Comparison of ENCODE assay signal across 17 cellular contexts in genomic region chr2:44348385-44348784, GRCh38. TPM values are rescaled to one million over a fixed set of nuclear protein-coding genes. Genes with fewer than 3 reads are reported as not detected.
DNase-seq lines count a peak whose midpoint lies in the region; ATAC-seq and TF ChIP-seq lines count a peak whose summit lies in the region.
"Had no signal": no experiment of that assay in that cellular context is flagged by ENCODE, and none has a peak within 500 bp of the region (broad histone marks: within the 10 kb centered on the region; RNA-seq: fewer than 3 reads in every experiment).

No MANE protein-coding gene starts in this region.

- no peak overlapping the region for H2AFZ ChIP-seq in IMR-90 (replicated peaks; ENCODE audit: low read length, poor library complexity)

- peak overlapping the region; percentile 73 for H3K4me2 ChIP-seq in IMR-90 (ENCODE audit: low read depth, low read length)

- no CpG with 5 or more reads among the region's 2 CpGs for WGBS in IMR-90 (ENCODE audit: extremely low coverage in 2 of 2, insufficient read length in 1 of 2), 2 experiments
- WGBS in right cardiac atrium = 46% methylated on average over 2 of the region's 2 CpGs

- no peak overlapping the region for H2AK9ac ChIP-seq in IMR-90 (replicated peaks; ENCODE audit: low read depth, low read length, poor library complexity)

- DNase-seq in IMR-90 (peak; percentile 85), choroid plexus epithelial cell (ENCODE audit: low read depth) (peak; percentile 65), right cardiac atrium (peak in 2 of 3 donors; percentile 39 to 65), islet precursor cell (no peak), G401 (ENCODE audit: low spot score) (no peak), GM13977 (ENCODE audit: low spot score) (no peak), GF-D8 (lab: John Stamatoyannopoulos, UW) (no peak)
- DNase-seq: activated CD4-positive, CD25-positive, alpha-beta regulatory T cell treated with anti-CD3 and anti-CD28 coated beads, Interleukin-2, amount 50 U/mL, for 72 hours; activated naive CD8-positive, alpha-beta T cell treated with anti-CD3 and anti-CD28 coated beads, Interleukin-2, amount 10 ng/mL, durations not matched to agents 7 days and 5 days; colonic mucosa; erythroblast; MV-4-11; RPMI8226; T-helper 17 cell had no signal

- intact Hi-C loops in IMR-90 (cut with micrococcal nuclease) = no loop called here
- intact Hi-C loops in right cardiac atrium (cut with DNase I) = no loop called here

- H3K27ac ChIP-seq in IMR-90 (ENCODE audit: insufficient read depth, low read length) (peak overlapping the region; percentile 83; the same call in 1 of the 2 replicates), right cardiac atrium (ENCODE audit: low read length) (no peak overlapping the region), subcutaneous abdominal adipose tissue (ENCODE audit: low read depth, low read length) (peak overlapping the region; percentile 63)
- H3K27ac ChIP-seq: C4-2B, colonic mucosa had no signal

- no peak overlapping the region for H3K18ac ChIP-seq in IMR-90 (ENCODE audit: low read depth, low read length)

- H2BK15ac ChIP-seq in IMR-90 (ENCODE audit: low read depth, low read length) = no peak overlapping the region

- H3K9me3 ChIP-seq in IMR-90 (ENCODE audit: control insufficient read depth, insufficient read depth, low read length) = no peaks in the 10 kb centered on the region
- no peaks in the 10 kb centered on the region for H3K9me3 ChIP-seq in right cardiac atrium (ENCODE audit: control insufficient read depth, low read length)
- no peaks in the 10 kb centered on the region for H3K9me3 ChIP-seq in subcutaneous abdominal adipose tissue (ENCODE audit: control insufficient read depth in 5 of 5, low read length in 5 of 5)
- H3K9me3 ChIP-seq: colonic mucosa had no signal

- H3K56ac ChIP-seq in IMR-90 (ENCODE audit: extremely low read depth, insufficient read depth, low read length) = no peak overlapping the region

- H4K20me1 ChIP-seq in IMR-90 (ENCODE audit: insufficient read depth, low read length) = peaks cover 3% of the 10 kb centered on the region; the same call in 1 of the 2 replicates

- no peak for TF ChIP-seq POLR2A in IMR-90 (IDR thresholded peaks at IDR 0.05; ENCODE audit: low read depth, low read length)

- H3K9ac ChIP-seq in IMR-90 (ENCODE audit: low read depth, low read length) (no peak overlapping the region), subcutaneous abdominal adipose tissue (ENCODE audit: low read length in 5 of 5) (peak overlapping the region in 1 of 5 donors; percentile 5)

- no peak overlapping the region for H4K91ac ChIP-seq in IMR-90 (ENCODE audit: insufficient read depth, low read depth, low read length)

- H2BK20ac ChIP-seq in IMR-90 (ENCODE audit: low read depth, low read length) = no peak overlapping the region

- no peak overlapping the region for H2BK120ac ChIP-seq in IMR-90 (ENCODE audit: low read depth, low read length)

- no peak overlapping the region for H3K23ac ChIP-seq in IMR-90 (ENCODE audit: low read depth, low read length)

- POLR2A ChIA-PET in IMR-90 (lab: Charles Lee; ENCODE audit: unreplicated experiment) = interaction anchor here (1.3 kb wide), 1 partner anchor 13 kb away, joined by 5 read pairs; the partner anchor contains the start of genes CAMKMT and PREPL

- TF ChIP-seq CTCF in IMR-90 (conservative IDR thresholded peaks at IDR 0.05; ENCODE audit: low read depth, low read length) (no peak), choroid plexus epithelial cell (conservative IDR thresholded peaks at IDR 0.05; ENCODE audit: low read depth, low read length) (no peak), GM13977 (IDR thresholded peaks at IDR 0.05; ENCODE audit: extremely low read depth, insufficient read depth, missing control alignments) (no peak)

- H4K5ac ChIP-seq in IMR-90 (ENCODE audit: low read depth, low read length) = no peak overlapping the region

- H3K27me3 ChIP-seq in IMR-90 (ENCODE audit: control insufficient read depth, insufficient read depth, low read length) (no peaks in the 10 kb centered on the region), right cardiac atrium (ENCODE audit: control insufficient read depth, insufficient read depth) (no peaks in the 10 kb centered on the region), subcutaneous abdominal adipose tissue (ENCODE audit: control insufficient read depth in 5 of 5, insufficient read depth in 4 of 5, low read length in 5 of 5) (no peaks in the 10 kb centered on the region)
- H3K27me3 ChIP-seq: colonic mucosa had no signal

- H3K79me1 ChIP-seq in IMR-90 (ENCODE audit: low read depth in 1 of 2, low read length in 2 of 2) = peaks cover 14 to 22% of the 10 kb centered on the region in 2 experiments; a peak in 3 of 4 replicates

- H2AK5ac ChIP-seq in IMR-90 (ENCODE audit: low read depth, low read length) = no peak overlapping the region

- BruUV-seq in IMR-90 (replicated peaks; lab: Mats Ljungman, UMichigan) = no TSS peak

- dilution Hi-C loops in IMR-90 (cut with HindIII; ENCODE audit: low sequenced_read_pairs, unreplicated experiment) = no loop called here

- CTCF ChIA-PET in IMR-90 (lab: Yijun Ruan, JAX) = interaction anchor here (1.2 kb wide), 1 partner anchor 11 kb away, joined by 3 read pairs; no protein-coding TSS in a partner anchor

- in situ Hi-C loops in IMR-90 (cut with MboI; ENCODE audit: low sequenced_read_pairs) = no loop called here
- in situ Hi-C loops in G401 (cut with HindIII; ENCODE audit: low sequenced_read_pairs) = no loop called here
- in situ Hi-C loops in GM13977 (cut with MboI; ENCODE audit: low pct_unique_long_range_greater_than_20kb, low sequenced_read_pairs, unreplicated experiment) = no loop called here

- no peak for TF ChIP-seq RAD21 in IMR-90 (IDR thresholded peaks at IDR 0.05; ENCODE audit: low read length)

- ATAC-seq in IMR-90 (ENCODE audit: low read depth) = peak; percentile 77
- ATAC-seq in right cardiac atrium = peak; percentile 85 to 91
- ATAC-seq: GM12878, T-helper 17 cell had no signal

- H2BK5ac ChIP-seq in IMR-90 (ENCODE audit: low read depth, low read length, poor library complexity, severe bottlenecking) = peak overlapping the region; percentile 79

- H3K4me1 ChIP-seq in IMR-90 (ENCODE audit: control insufficient read depth, insufficient read depth, low read length) (peaks cover 12% of the 10 kb centered on the region), right cardiac atrium (ENCODE audit: control insufficient read depth, insufficient read depth, low read length) (peaks cover 7% of the 10 kb centered on the region), subcutaneous abdominal adipose tissue (ENCODE audit: control insufficient read depth in 5 of 5, insufficient read depth in 5 of 5, low read length in 5 of 5) (peaks cover 0 to 34% (median 24%) of the 10 kb centered on the region in 5 donors)
- H3K4me1 ChIP-seq: colonic mucosa had no signal

- no peak overlapping the region for H4K8ac ChIP-seq in IMR-90 (ENCODE audit: low read depth in 2 of 2, low read length in 2 of 2)

- H3K9me1 ChIP-seq in IMR-90 (ENCODE audit: insufficient read depth, low read length) = peaks cover 8% of the 10 kb centered on the region; the same call in 1 of the 2 replicates

- no peak overlapping the region for H3K4me3 ChIP-seq in IMR-90 (ENCODE audit: insufficient read depth, low read depth, low read length)
- no peak overlapping the region for H3K4me3 ChIP-seq in choroid plexus epithelial cell (ENCODE audit: low read depth, low read length)
- H3K4me3 ChIP-seq in right cardiac atrium (ENCODE audit: low read length) = no peak overlapping the region
- no peak overlapping the region for H3K4me3 ChIP-seq in subcutaneous abdominal adipose tissue (ENCODE audit: low read depth in 1 of 5, low read length in 5 of 5)
- H3K4me3 ChIP-seq: colonic mucosa, GM12878 had no signal

- no peak overlapping the region for H3K4ac ChIP-seq in IMR-90 (ENCODE audit: low read depth, low read length)

- H3K14ac ChIP-seq in IMR-90 (replicated peaks; ENCODE audit: low read depth, low read length) = no peak overlapping the region

- H3K36me3 ChIP-seq in IMR-90 (ENCODE audit: control insufficient read depth, insufficient read depth, low read length) (0 out of 2 replicates have a peak, but pooled peaks cover 3% of the 10 kb centered on the region), subcutaneous abdominal adipose tissue (ENCODE audit: control insufficient read depth in 5 of 5, insufficient read depth in 5 of 5, low read length in 5 of 5) (peaks cover 0 to 15% (median 7%) of the 10 kb centered on the region in 5 donors)
- H3K36me3 ChIP-seq: colonic mucosa had no signal

TF ChIP-seq in IMR-90, 13 proteins besides CTCF, POLR2A, EP300 and RAD21 (continues in another document):
- TF ChIP-seq NFE2L2 (IDR thresholded peaks at IDR 0.05; ENCODE audit: low read depth, low read length) = no peak
- no peak for TF ChIP-seq MAZ (IDR thresholded peaks at IDR 0.05; ENCODE audit: borderline replicate concordance, low read depth, low read length)
- no peak for TF ChIP-seq CHD1 (IDR thresholded peaks at IDR 0.05; ENCODE audit: low read depth, low read length)
- TF ChIP-seq FOS (IDR thresholded peaks at IDR 0.05; ENCODE audit: low read depth, low read length) = no peak
- no peak for TF ChIP-seq ELK1 (IDR thresholded peaks at IDR 0.05; ENCODE audit: borderline replicate concordance, low read depth, low read length)
- no peak for TF ChIP-seq BHLHE40 (IDR thresholded peaks at IDR 0.05; ENCODE audit: low read depth, low read length)
- no peak for TF ChIP-seq MAFK (IDR thresholded peaks at IDR 0.05; ENCODE audit: low read depth, low read length)

RNA-seq across cellular contexts. Expression of gene PREPL, which starts 12.9 kb away (rescaled TPM):
- total RNA-seq in IMR-90 (2012; rRNA removed) = 39.6 and 59.2 TPM in 2 replicates
- 22.8 and 27.6 TPM in 2 replicates for polyA plus RNA-seq in IMR-90 (2012; rRNA removed)
- 3.9 and 4.9 TPM in 2 replicates for polyA plus RNA-seq in IMR-90 (2012; cell fraction: cytosol; rRNA removed)
- polyA plus RNA-seq in IMR-90 (2012; cell fraction: nucleus; rRNA removed; ENCODE audit: low replicate concordance) = 2.5 and 37.3 TPM in 2 replicates
- 100 to 1,000 TPM in 2 of 4 donors, 10 to 100 TPM in 2; 94.1 to 104 (median 100) TPM for total RNA-seq in right cardiac atrium
- polyA plus RNA-seq in right cardiac atrium = 36.3 TPM
- total RNA-seq in G401 (2014; rRNA removed; shearing (Covaris generic)) = 24.9 and 39.2 TPM in 2 replicates

RNA-seq across cellular contexts. Expression of gene CAMKMT, which starts 13.4 kb away (rescaled TPM):
- total RNA-seq in IMR-90 (2012; rRNA removed) (6.7 and 6.8 TPM in 2 replicates), right cardiac atrium (1 to 10 TPM; 5.4 to 6.3 (median 5.8) TPM)
- polyA plus RNA-seq in IMR-90 (2012; rRNA removed) (3.7 and 4.4 TPM in 2 replicates), right cardiac atrium (4.6 TPM)
- polyA plus RNA-seq in IMR-90 (2012; cell fraction: cytosol; rRNA removed) = 2.0 and 3.1 TPM in 2 replicates
- polyA plus RNA-seq in IMR-90 (2012; cell fraction: nucleus; rRNA removed; ENCODE audit: low replicate concordance) = 0.95 and 3.8 TPM in 2 replicates
- total RNA-seq in G401 (2014; rRNA removed; shearing (Covaris generic)) = 1.6 and 6.5 TPM in 2 replicates

Comparison
In these comparisons a context has a peak if more than half of its experiments do, and no peak if none do; other contexts are left out.
1. DNase-seq: peak in IMR-90 (single experiment), choroid plexus epithelial cell (single experiment) and right cardiac atrium (2 of 3); none in islet precursor cell (single experiment), G401 (single experiment), GM13977 (single experiment) and GF-D8 (single experiment).